In the genomic region with DNA sequence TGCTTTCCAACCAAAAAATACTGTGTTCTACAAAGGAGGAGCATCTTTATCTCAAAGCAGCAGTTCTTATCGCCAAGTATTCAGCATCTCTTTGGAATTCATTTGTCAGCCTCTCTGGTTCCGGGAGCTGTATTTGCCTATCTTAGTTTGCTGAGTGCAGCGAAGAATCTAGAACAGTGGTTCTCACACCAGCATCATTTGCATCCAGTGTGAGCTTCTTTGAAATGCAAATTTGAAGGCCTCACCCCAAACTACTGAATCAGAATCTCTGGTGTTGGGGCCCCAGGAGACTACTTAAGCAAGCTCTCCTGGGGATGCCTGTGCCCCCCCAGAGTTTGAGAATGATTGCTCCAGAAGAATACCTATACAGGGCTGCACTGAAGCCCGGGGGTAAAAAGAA, we compare ENCODE assay signal across 10 cellular contexts.
DNase-seq lines count a peak whose midpoint lies in the region; ATAC-seq and TF ChIP-seq lines count a peak whose summit lies in the region.
"Had no signal": no experiment of that assay in that cellular context is flagged by ENCODE, and none has a peak within 500 bp of the region (broad histone marks: within the 10 kb centered on the region; RNA-seq: fewer than 3 reads in every experiment).

No MANE protein-coding gene starts in this region.

- H3K27me3 Mint-ChIP-seq in T-helper 1 cell treated with Interleukin-12 subunit alpha and Interleukin-12 subunit beta and Interleukin-4 antibody, amounts not matched to agents 30 μg/mL and 1 μg/mL, for 36 hours (ENCODE audit: low read depth), result no peaks in the 10 kb centered on the region
- H3K27me3 Mint-ChIP-seq in dendritic cell treated with granulocyte-macrophage colony-stimulating factor and Interleukin-4, amounts not matched to agents 40 ng/mL and 50 ng/mL, for 4 days, result peaks cover 1% of the 10 kb centered on the region

- no peak overlapping the region for H3K9ac ChIP-seq in HUES6 (ENCODE audit: low read length)

- H3K27me3 ChIP-seq in HUES6 (ENCODE audit: control insufficient read depth, insufficient read depth, low read length) (no peaks in the 10 kb centered on the region), neutrophil (no peaks in the 10 kb centered on the region)

- H3K9me3 ChIP-seq in HUES6 (ENCODE audit: control insufficient read depth, insufficient read depth, low read depth, low read length), result peaks cover 4% of the 10 kb centered on the region; the same call in 1 of the 2 replicates
- no peaks in the 10 kb centered on the region for H3K9me3 ChIP-seq in neutrophil

- no peaks in the 10 kb centered on the region for H3K9me3 Mint-ChIP-seq in T-helper 1 cell treated with Interleukin-12 subunit alpha and Interleukin-12 subunit beta and Interleukin-4 antibody, amounts not matched to agents 30 μg/mL and 1 μg/mL, for 36 hours
- H3K9me3 Mint-ChIP-seq in dendritic cell treated with granulocyte-macrophage colony-stimulating factor and Interleukin-4, amounts not matched to agents 40 ng/mL and 50 ng/mL, for 4 days, result peaks cover 4% of the 10 kb centered on the region

- peaks cover 40% of the 10 kb centered on the region for H3K4me1 Mint-ChIP-seq in T-helper 1 cell treated with Interleukin-12 subunit alpha and Interleukin-12 subunit beta and Interleukin-4 antibody, amounts not matched to agents 30 μg/mL and 1 μg/mL, for 36 hours (ENCODE audit: low read depth)
- H3K4me1 Mint-ChIP-seq in dendritic cell treated with granulocyte-macrophage colony-stimulating factor and Interleukin-4, amounts not matched to agents 40 ng/mL and 50 ng/mL, for 4 days (ENCODE audit: low read depth), result peaks cover 24% of the 10 kb centered on the region

- H3K27ac Mint-ChIP-seq in T-helper 1 cell treated with Interleukin-12 subunit alpha and Interleukin-12 subunit beta and Interleukin-4 antibody, amounts not matched to agents 30 μg/mL and 1 μg/mL, for 36 hours, result peak overlapping the region; percentile 34
- H3K27ac Mint-ChIP-seq in dendritic cell treated with granulocyte-macrophage colony-stimulating factor and Interleukin-4, amounts not matched to agents 40 ng/mL and 50 ng/mL, for 4 days, result peak overlapping the region; percentile 89

- intact Hi-C loops in dendritic cell treated with granulocyte-macrophage colony-stimulating factor and Interleukin-4, amounts not matched to agents 40 ng/mL and 50 ng/mL, for 4 days (cut with micrococcal nuclease), result no loop called here

- ATAC-seq in HG03095 (IDR thresholded peaks at IDR 0.05; ENCODE audit: unreplicated experiment) (no peak), HG03159 (IDR thresholded peaks at IDR 0.05; ENCODE audit: unreplicated experiment) (no peak)
- ATAC-seq: left ventricle myocardium superior had no signal

- H3K4me3 ChIP-seq in HUES6 (ENCODE audit: low read depth, low read length) (peak overlapping the region; percentile 73; the same call in 1 of the 2 replicates), neutrophil (ENCODE audit: low read depth in 1 of 2, low read length in 1 of 2) (no peak overlapping the region)

- DNase-seq in T-helper 1 cell, result no peak
- no peak for DNase-seq in HK-2 (ENCODE audit: unreplicated experiment)
- DNase-seq: left ventricle myocardium superior, NCI-H146 had no signal

- H3K4me1 ChIP-seq in HUES6 (ENCODE audit: control insufficient read depth, insufficient read depth, low read length) (peaks cover 31% of the 10 kb centered on the region), neutrophil (ENCODE audit: control insufficient read depth in 1 of 2, insufficient read depth in 1 of 2, low read depth in 1 of 2, low read length in 1 of 2) (peaks cover 30 to 31% of the 10 kb centered on the region in 2 experiments)

- peak overlapping the region; percentile 27 for H3K4me3 Mint-ChIP-seq in T-helper 1 cell treated with Interleukin-12 subunit alpha and Interleukin-12 subunit beta and Interleukin-4 antibody, amounts not matched to agents 30 μg/mL and 1 μg/mL, for 36 hours
- peak overlapping the region; percentile 4 for H3K4me3 Mint-ChIP-seq in dendritic cell treated with granulocyte-macrophage colony-stimulating factor and Interleukin-4, amounts not matched to agents 40 ng/mL and 50 ng/mL, for 4 days

- TF ChIP-seq CTCF in neutrophil (IDR thresholded peaks at IDR 0.05), result no peak

- H3K36me3 ChIP-seq in HUES6 (ENCODE audit: control insufficient read depth, insufficient read depth, low read length) (no peaks in the 10 kb centered on the region), neutrophil (no peaks in the 10 kb centered on the region)

- H3K36me3 Mint-ChIP-seq in T-helper 1 cell treated with Interleukin-12 subunit alpha and Interleukin-12 subunit beta and Interleukin-4 antibody, amounts not matched to agents 30 μg/mL and 1 μg/mL, for 36 hours (ENCODE audit: low read depth), result peaks cover 11% of the 10 kb centered on the region
- peaks cover 45% of the 10 kb centered on the region for H3K36me3 Mint-ChIP-seq in dendritic cell treated with granulocyte-macrophage colony-stimulating factor and Interleukin-4, amounts not matched to agents 40 ng/mL and 50 ng/mL, for 4 days (ENCODE audit: low read depth)

- no peak overlapping the region for H3K27ac ChIP-seq in HUES6 (ENCODE audit: low read depth, low read length)
- H3K27ac ChIP-seq in neutrophil, result peak overlapping the region; percentile 11
